Comparison of ENCODE assay signal across 19 cellular contexts in genomic region chr20:49247792-49248191, GRCh38. TPM values are rescaled to one million over a fixed set of nuclear protein-coding genes. Genes with fewer than 3 reads are reported as not detected.
DNase-seq lines count a peak whose midpoint lies in the region; ATAC-seq, FAIRE-seq and TF ChIP-seq lines count a peak whose summit lies in the region.
"Had no signal": no experiment of that assay in that cellular context is flagged by ENCODE, and none has a peak within 500 bp of the region (broad histone marks: within the 10 kb centered on the region; RNA-seq: fewer than 3 reads in every experiment).

No MANE protein-coding gene starts in this region.

- DNase-seq in activated T-cell treated with anti-CD3 and anti-CD28 coated beads, Interleukin-2, amount 50 U/mL, for 72 hours: no peak
- DNase-seq in activated T-cell treated with anti-CD3 and anti-CD28 coated beads, Interleukin-2, amount 50 U/mL, for 4 hours: no peak
- DNase-seq in GF-D8 (lab: John Stamatoyannopoulos, UW) (peak; percentile 42), GM12878 (ENCODE audit: low read depth, low spot score) (no peak), endodermal cell (no peak)
- no peak for DNase-seq in naive thymus-derived CD4-positive, alpha-beta T cell
- DNase-seq: adrenal gland, cerebellar nuclear complex, HCEC 1CT, NCI-H2081 treated with DMSO at 0.1 percent for 48 hours, NCI-H526 treated with DMSO at 0.1 percent for 48 hours, pancreas, PC-3 had no signal

- ATAC-seq in activated T-cell treated with anti-CD3 and anti-CD28 coated beads, Interleukin-2, amount 50 U/mL, for 72 hours (replicated peaks in 1 of 2): no peak
- no peak for ATAC-seq in activated T-cell treated with anti-CD3 and anti-CD28 coated beads, Interleukin-2, amount 50 U/mL, for 4 hours
- no peak for ATAC-seq in GM12878
- ATAC-seq in naive thymus-derived CD4-positive, alpha-beta T cell: no peak
- no peak for ATAC-seq in GM21515 (IDR thresholded peaks at IDR 0.05; ENCODE audit: unreplicated experiment)
- no peak for ATAC-seq in stimulated activated memory B cell treated with anti-CD40 and anti-IgM and Interleukin-4, amounts not matched to agents 10 μg/mL and 1 μg/mL and 100 μg/mL, for 72 hours
- ATAC-seq: pancreas, PC-3, SK-N-SH treated with all-trans-retinoic acid at 6 μM for 48 hours had no signal

- H3K27me3 Mint-ChIP-seq in activated T-cell treated with anti-CD3 and anti-CD28 coated beads, Interleukin-2, amount 50 U/mL, for 72 hours (ENCODE audit: low read depth): no peaks in the 10 kb centered on the region
- H3K27me3 Mint-ChIP-seq in activated T-cell treated with anti-CD3 and anti-CD28 coated beads, Interleukin-2, amount 50 U/mL, for 4 hours (ENCODE audit: low read depth): no peaks in the 10 kb centered on the region
- H3K27me3 Mint-ChIP-seq in naive thymus-derived CD4-positive, alpha-beta T cell: no peaks in the 10 kb centered on the region
- no peaks in the 10 kb centered on the region for H3K27me3 Mint-ChIP-seq in stimulated activated memory B cell treated with anti-CD40 and anti-IgM and Interleukin-4, amounts not matched to agents 10 μg/mL and 1 μg/mL and 100 μg/mL, for 72 hours
- H3K27me3 Mint-ChIP-seq in endodermal cell (ENCODE audit: insufficient read depth): no peaks in the 10 kb centered on the region

- intact Hi-C loops in GM12878 (cut with micrococcal nuclease; ENCODE audit: unreplicated experiment): loop anchor here (2.0 kb wide), 1 partner anchor 75 kb away; no protein-coding TSS in a partner anchor
- intact Hi-C loops in naive thymus-derived CD4-positive, alpha-beta T cell (cut with micrococcal nuclease): no loop called here

- no peak overlapping the region for H3K4me3 ChIP-seq in GM12878
- no peak overlapping the region for H3K4me3 ChIP-seq in naive thymus-derived CD4-positive, alpha-beta T cell (ENCODE audit: low read length)
- no peak overlapping the region for H3K4me3 ChIP-seq in endodermal cell (ENCODE audit: low read length)
- H3K4me3 ChIP-seq: adrenal gland, pancreas, skin epidermis had no signal

- no peak for TF ChIP-seq EP300 in GM12878 (IDR thresholded peaks at IDR 0.05; ENCODE audit: borderline replicate concordance in 1 of 2, control insufficient read depth in 1 of 2, low read depth in 2 of 2, low read length in 2 of 2)

- POLR2A ChIA-PET in GM12878 (lab: Charles Lee): interaction anchor here (0.5 to 0.8 kb wide), 2 partner anchors 32 to 42 kb away, joined by 3 read pairs; no protein-coding TSS in a partner anchor
- POLR2A ChIA-PET in naive thymus-derived CD4-positive, alpha-beta T cell (lab: Charles Lee): interaction anchor here (0.8 kb wide), 1 partner anchor 30 kb away, joined by 3 read pairs; the partner anchor contains the start of gene ZNFX1

- TF ChIP-seq CTCF in GM12878 (IDR thresholded peaks at IDR 0.05 in 2 of 3, conservative IDR thresholded peaks at IDR 0.05 in 1 of 3; ENCODE audit: control insufficient read depth in 2 of 3, extremely low read depth in 1 of 3, insufficient read depth in 1 of 3, low read depth in 3 of 3, low read length in 3 of 3) (no peak), endodermal cell (conservative IDR thresholded peaks at IDR 0.05) (no peak)

- H4K20me1 ChIP-seq in GM12878 (ENCODE audit: control insufficient read depth, insufficient read depth): no peaks in the 10 kb centered on the region

- H3K36me3 ChIP-seq in GM12878 (ENCODE audit: control insufficient read depth in 2 of 2, insufficient read depth in 2 of 2, low read length in 1 of 2): peaks cover 28 to 43% of the 10 kb centered on the region in 2 experiments
- H3K36me3 ChIP-seq in naive thymus-derived CD4-positive, alpha-beta T cell (ENCODE audit: control insufficient read depth in 2 of 3, insufficient read depth in 3 of 3, low read length in 3 of 3): peaks cover 39 to 96% (median 42%) of the 10 kb centered on the region in 3 experiments
- H3K36me3 ChIP-seq in endodermal cell (ENCODE audit: control insufficient read depth, insufficient read depth, low read length): peaks cover 96% of the 10 kb centered on the region

- SMC1A ChIA-PET in GM12878 (lab: Charles Lee; ENCODE audit: uncharacterized antibody, unreplicated experiment): interaction anchor here (2.2 to 4.1 kb wide), 2 partner anchors 35 to 115 kb away, joined by 8 to 17 read pairs; no protein-coding TSS in a partner anchor

- TSS peak; percentile 19 for BruUV-seq in GM12878 (replicated peaks; lab: Mats Ljungman, UMichigan)

- H3K27ac Mint-ChIP-seq in activated T-cell treated with anti-CD3 and anti-CD28 coated beads, Interleukin-2, amount 50 U/mL, for 72 hours: peak overlapping the region; percentile 55
- H3K27ac Mint-ChIP-seq in naive thymus-derived CD4-positive, alpha-beta T cell: peak overlapping the region in 5 of 9 donors; percentile 8 to 85 (median 45)
- H3K27ac Mint-ChIP-seq in stimulated activated memory B cell treated with anti-CD40 and anti-IgM and Interleukin-4, amounts not matched to agents 10 μg/mL and 1 μg/mL and 100 μg/mL, for 72 hours: no peak overlapping the region
- no peak overlapping the region for H3K27ac Mint-ChIP-seq in endodermal cell

- H3K4me2 ChIP-seq in GM12878 (ENCODE audit: control insufficient read depth, insufficient read depth): no peak overlapping the region

- H3K27me3 ChIP-seq in GM12878 (replicated peaks in 1 of 2; ENCODE audit: control insufficient read depth in 2 of 2, insufficient read depth in 2 of 2, low read length in 1 of 2) (no peaks in the 10 kb centered on the region), endodermal cell (ENCODE audit: control insufficient read depth, insufficient read depth, low read length, poor library complexity, severe bottlenecking) (no peaks in the 10 kb centered on the region)
- H3K27me3 ChIP-seq in naive thymus-derived CD4-positive, alpha-beta T cell (ENCODE audit: control insufficient read depth in 2 of 2, insufficient read depth in 2 of 2, low read length in 2 of 2): no peaks in the 10 kb centered on the region
- H3K27me3 ChIP-seq: adrenal gland, pancreas had no signal

- H3K9ac ChIP-seq in GM12878 (ENCODE audit: control insufficient read depth, insufficient read depth, low read length): no peak overlapping the region
- H3K9ac ChIP-seq in endodermal cell (ENCODE audit: extremely low read depth, low read length, poor library complexity, severe bottlenecking): no peak overlapping the region

- in situ Hi-C loops in GM12878 (cut with MboI): no loop called here

- no peaks in the 10 kb centered on the region for H3K79me2 ChIP-seq in GM12878 (ENCODE audit: control insufficient read depth, insufficient read depth, low read length)

- no peak overlapping the region for H3K4me3 Mint-ChIP-seq in activated T-cell treated with anti-CD3 and anti-CD28 coated beads, Interleukin-2, amount 50 U/mL, for 72 hours
- H3K4me3 Mint-ChIP-seq in activated T-cell treated with anti-CD3 and anti-CD28 coated beads, Interleukin-2, amount 50 U/mL, for 4 hours: no peak overlapping the region
- no peak overlapping the region for H3K4me3 Mint-ChIP-seq in naive thymus-derived CD4-positive, alpha-beta T cell
- no peak overlapping the region for H3K4me3 Mint-ChIP-seq in stimulated activated memory B cell treated with anti-CD40 and anti-IgM and Interleukin-4, amounts not matched to agents 10 μg/mL and 1 μg/mL and 100 μg/mL, for 72 hours
- no peak overlapping the region for H3K4me3 Mint-ChIP-seq in endodermal cell

- no peak overlapping the region for H2AFZ ChIP-seq in GM12878 (ENCODE audit: control insufficient read depth, low read depth, low read length)

- no peak for TF ChIP-seq RAD21 in GM12878 (IDR thresholded peaks at IDR 0.05; ENCODE audit: insufficient read depth, low read depth, low read length)

- 78% methylated on average over 5 of the region's 5 CpGs for WGBS in GM12878 (ENCODE audit: insufficient coverage, insufficient replicate concordance, low lambda C conversion rate, missing lambda C conversion rate)
- WGBS in endodermal cell (ENCODE audit: insufficient coverage in 1 of 2, insufficient read length in 1 of 2), 2 experiments: 93 to 96% methylated on average over 5 of the region's 5 CpGs

- CTCF ChIA-PET in GM12878 (lab: Yijun Ruan, JAX): interaction anchor here (1.0 to 5.5 kb wide), 3 partner anchors 31 to 74 kb away, joined by 3 to 46 read pairs (median 5); no protein-coding TSS in a partner anchor
- CTCF ChIA-PET in naive thymus-derived CD4-positive, alpha-beta T cell (lab: Charles Lee): interaction anchor here (0.7 to 0.9 kb wide), 2 partner anchors 15 to 338 kb away, joined by 3 read pairs; no protein-coding TSS in a partner anchor

- H3K4me1 ChIP-seq in GM12878 (ENCODE audit: control insufficient read depth, insufficient read depth, low read length) (no peaks in the 10 kb centered on the region), endodermal cell (ENCODE audit: control insufficient read depth, insufficient read depth, low read length) (no peaks in the 10 kb centered on the region)
- peaks cover 0 to 6% of the 10 kb centered on the region in 2 donors for H3K4me1 ChIP-seq in naive thymus-derived CD4-positive, alpha-beta T cell (ENCODE audit: control insufficient read depth in 2 of 2, insufficient read depth in 2 of 2, low read length in 2 of 2)
- H3K4me1 ChIP-seq: pancreas had no signal

- no peak overlapping the region for H3K27ac ChIP-seq in GM12878 (ENCODE audit: control insufficient read depth, insufficient read depth)
- H3K27ac ChIP-seq in naive thymus-derived CD4-positive, alpha-beta T cell (ENCODE audit: low read depth, low read length): no peak overlapping the region
- no peak overlapping the region for H3K27ac ChIP-seq in endodermal cell (ENCODE audit: low read depth, low read length)
- H3K27ac ChIP-seq: adrenal gland, epithelial cell of prostate, pancreas had no signal

- no peak for FAIRE-seq in GM12878 (lab: Jason Lieb, UNC)
- FAIRE-seq: D721Med, pancreas had no signal

- peaks cover 20 to 24% of the 10 kb centered on the region in 2 donors for H3K36me3 Mint-ChIP-seq in activated T-cell treated with anti-CD3 and anti-CD28 coated beads, Interleukin-2, amount 50 U/mL, for 72 hours (ENCODE audit: insufficient read depth in 2 of 2)
- H3K36me3 Mint-ChIP-seq in activated T-cell treated with anti-CD3 and anti-CD28 coated beads, Interleukin-2, amount 50 U/mL, for 4 hours (ENCODE audit: insufficient read depth): peaks cover 32% of the 10 kb centered on the region
- peaks cover 12 to 46% (median 29%) of the 10 kb centered on the region in 5 donors for H3K36me3 Mint-ChIP-seq in naive thymus-derived CD4-positive, alpha-beta T cell
- H3K36me3 Mint-ChIP-seq in stimulated activated memory B cell treated with anti-CD40 and anti-IgM and Interleukin-4, amounts not matched to agents 10 μg/mL and 1 μg/mL and 100 μg/mL, for 72 hours: peaks cover 51% of the 10 kb centered on the region
- H3K36me3 Mint-ChIP-seq in endodermal cell (ENCODE audit: low read depth): peaks cover 60% of the 10 kb centered on the region

- H3K9me3 ChIP-seq in GM12878 (replicated peaks; ENCODE audit: control insufficient read depth, insufficient read depth, low read length) (no peaks in the 10 kb centered on the region), endodermal cell (ENCODE audit: control insufficient read depth, low read length) (no peaks in the 10 kb centered on the region)
- H3K9me3 ChIP-seq in naive thymus-derived CD4-positive, alpha-beta T cell (ENCODE audit: control insufficient read depth in 2 of 3, low read length in 3 of 3): no peaks in the 10 kb centered on the region
- H3K9me3 ChIP-seq: adrenal gland, pancreas had no signal

- RAD21 ChIA-PET in GM12878 (lab: Charles Lee; ENCODE audit: unreplicated experiment): interaction anchor here (0.5 to 3.1 kb wide), 4 partner anchors 29 to 122 kb away, joined by 3 to 17 read pairs (median 6); partner anchors contain the start of gene ZNFX1

- no peaks in the 10 kb centered on the region for H3K9me3 Mint-ChIP-seq in activated T-cell treated with anti-CD3 and anti-CD28 coated beads, Interleukin-2, amount 50 U/mL, for 72 hours
- H3K9me3 Mint-ChIP-seq in activated T-cell treated with anti-CD3 and anti-CD28 coated beads, Interleukin-2, amount 50 U/mL, for 4 hours: no peaks in the 10 kb centered on the region
- H3K9me3 Mint-ChIP-seq in naive thymus-derived CD4-positive, alpha-beta T cell: no peaks in the 10 kb centered on the region
- no peaks in the 10 kb centered on the region for H3K9me3 Mint-ChIP-seq in stimulated activated memory B cell treated with anti-CD40 and anti-IgM and Interleukin-4, amounts not matched to agents 10 μg/mL and 1 μg/mL and 100 μg/mL, for 72 hours
- no peaks in the 10 kb centered on the region for H3K9me3 Mint-ChIP-seq in endodermal cell

- TF ChIP-seq POLR2A in GM12878 (IDR thresholded peaks at IDR 0.05; ENCODE audit: low read depth, low read length): no peak

- H3K4me1 Mint-ChIP-seq in activated T-cell treated with anti-CD3 and anti-CD28 coated beads, Interleukin-2, amount 50 U/mL, for 72 hours (ENCODE audit: low read depth): peaks cover 5% of the 10 kb centered on the region
- no peaks in the 10 kb centered on the region for H3K4me1 Mint-ChIP-seq in activated T-cell treated with anti-CD3 and anti-CD28 coated beads, Interleukin-2, amount 50 U/mL, for 4 hours (ENCODE audit: low read depth)
- H3K4me1 Mint-ChIP-seq in naive thymus-derived CD4-positive, alpha-beta T cell: peaks cover 4 to 13% (median 5%) of the 10 kb centered on the region in 7 donors
- H3K4me1 Mint-ChIP-seq in stimulated activated memory B cell treated with anti-CD40 and anti-IgM and Interleukin-4, amounts not matched to agents 10 μg/mL and 1 μg/mL and 100 μg/mL, for 72 hours: no peaks in the 10 kb centered on the region
- no peaks in the 10 kb centered on the region for H3K4me1 Mint-ChIP-seq in endodermal cell

RNA-seq across cellular contexts. Expression of gene DDX27, which starts 28.6 kb away (rescaled TPM):
- 10 to 100 TPM; 49.6 to 49.8 TPM for total RNA-seq in activated T-cell treated with anti-CD3 and anti-CD28 coated beads, Interleukin-2, amount 50 U/mL, for 72 hours
- total RNA-seq in activated T-cell treated with anti-CD3 and anti-CD28 coated beads, Interleukin-2, amount 50 U/mL, for 4 hours: 10 to 100 TPM; 89.6 to 94.8 (median 93.1) TPM
- total RNA-seq in GM12878 (2013; cell fraction: nucleolus; rRNA removed): 38.5 and 40.4 TPM in 2 replicates
- total RNA-seq in GM12878 (2014; rRNA removed) (56.0 and 57.3 TPM in 2 replicates), GM12878 (2014; rRNA removed; fragmentation: Illumina TruSeq; extraction: Trizol) (55.0 and 59.4 TPM in 2 replicates), GM12878 (2021) (45.4 and 50.0 TPM in 2 replicates), endodermal cell (10 to 100 TPM; 40.4 to 45.2 TPM)
- polyA plus RNA-seq in GM12878 (2011; ENCODE audit: low read depth): 22.3 TPM
- polyA plus RNA-seq in GM12878 (2011; rRNA removed) (25.0 and 37.2 TPM in 2 replicates), GM12878 (2014; fragmentation: Illumina TruSeq; extraction: Trizol) (55.2 and 68.6 TPM in 2 replicates), GM12878 (2014; fragmentation: Nextera tagmentation; extraction: Ambion mirVana) (10 to 100 TPM; 19.8 to 33.4 TPM), GM12878 (2014; rRNA removed) (50.6 and 52.5 TPM in 2 replicates), GM12878 (2016; fragmentation: Nextera tagmentation; extraction: Ambion mirVana) (10 to 100 TPM; 74.9 to 78.8 TPM)
- 56.5 and 62.8 TPM in 2 replicates for polyA plus RNA-seq in GM12878 (2011; cell fraction: cytosol; rRNA removed)
- 42.8 and 59.0 TPM in 2 replicates for polyA plus RNA-seq in GM12878 (2011; cell fraction: nucleus; rRNA removed)
- polyA plus RNA-seq in GM12878 (2012): 32.7 and 33.1 TPM in 2 replicates
- polyA minus RNA-seq in GM12878 (2011; rRNA and poly(A)+ RNA removed): 30.1 and 46.4 TPM in 2 replicates
- polyA minus RNA-seq in GM12878 (2011; cell fraction: cytosol; rRNA and poly(A)+ RNA removed): 21.0 TPM in 2 replicates
- 12.5 and 30.6 TPM in 2 replicates for polyA minus RNA-seq in GM12878 (2011; cell fraction: nucleus; rRNA and poly(A)+ RNA removed)
- total RNA-seq in naive thymus-derived CD4-positive, alpha-beta T cell: 10 to 100 TPM; 43.4 to 94.1 (median 65.7) TPM
- 10 to 100 TPM; 35.6 to 67.6 TPM for polyA plus RNA-seq in naive thymus-derived CD4-positive, alpha-beta T cell
- 36.8 TPM for polyA plus RNA-seq in endodermal cell (2013, experiment 1 of 2)
- 31.5 TPM for polyA plus RNA-seq in endodermal cell (2013, experiment 2 of 2)

RNA-seq across cellular contexts. Expression of gene ZNFX1, which starts 30.1 kb away (rescaled TPM):
- 10 to 100 TPM; 37.8 to 48.8 TPM for total RNA-seq in activated T-cell treated with anti-CD3 and anti-CD28 coated beads, Interleukin-2, amount 50 U/mL, for 72 hours
- 10 to 100 TPM; 52.5 to 69.2 (median 56.4) TPM for total RNA-seq in activated T-cell treated with anti-CD3 and anti-CD28 coated beads, Interleukin-2, amount 50 U/mL, for 4 hours
- total RNA-seq in GM12878 (2013; cell fraction: nucleolus; rRNA removed): 51.3 and 51.5 TPM in 2 replicates
- total RNA-seq in GM12878 (2014; rRNA removed) (31.5 and 32.1 TPM in 2 replicates), GM12878 (2014; rRNA removed; fragmentation: Illumina TruSeq; extraction: Trizol) (26.3 and 27.8 TPM in 2 replicates), GM12878 (2021) (29.8 and 30.6 TPM in 2 replicates), endodermal cell (1 to 10 TPM; 8.1 to 8.9 TPM)
- 14.5 TPM for polyA plus RNA-seq in GM12878 (2011; ENCODE audit: low read depth)
- polyA plus RNA-seq in GM12878 (2011; rRNA removed) (6.9 and 9.1 TPM in 2 replicates), GM12878 (2014; fragmentation: Illumina TruSeq; extraction: Trizol) (26.4 and 28.5 TPM in 2 replicates), GM12878 (2014; fragmentation: Nextera tagmentation; extraction: Ambion mirVana) (10 to 100 TPM in 1 of 2 experiments, 1 to 10 TPM in 1; 7.4 to 14.6 TPM), GM12878 (2014; rRNA removed) (16.4 and 18.2 TPM in 2 replicates), GM12878 (2016; fragmentation: Nextera tagmentation; extraction: Ambion mirVana) (10 to 100 TPM; 24.9 to 27.2 TPM)
- polyA plus RNA-seq in GM12878 (2011; cell fraction: cytosol; rRNA removed): 14.1 and 18.0 TPM in 2 replicates
- 6.9 and 11.6 TPM in 2 replicates for polyA plus RNA-seq in GM12878 (2011; cell fraction: nucleus; rRNA removed)
- polyA plus RNA-seq in GM12878 (2012): 16.7 and 17.2 TPM in 2 replicates
- polyA minus RNA-seq in GM12878 (2011; rRNA and poly(A)+ RNA removed): 30.2 and 32.8 TPM in 2 replicates
- 14.2 and 16.9 TPM in 2 replicates for polyA minus RNA-seq in GM12878 (2011; cell fraction: cytosol; rRNA and poly(A)+ RNA removed)
- polyA minus RNA-seq in GM12878 (2011; cell fraction: nucleus; rRNA and poly(A)+ RNA removed): 15.8 and 18.1 TPM in 2 replicates
- 10 to 100 TPM; 45.0 to 83.7 (median 62.2) TPM for total RNA-seq in naive thymus-derived CD4-positive, alpha-beta T cell
- 10 to 100 TPM; 34.5 to 79.5 TPM for polyA plus RNA-seq in naive thymus-derived CD4-positive, alpha-beta T cell
- polyA plus RNA-seq in endodermal cell (2013, experiment 1 of 2): 6.7 TPM
- 6.1 TPM for polyA plus RNA-seq in endodermal cell (2013, experiment 2 of 2)

RNA-seq across cellular contexts. Expression of gene STAU1, which starts 59.7 kb away (rescaled TPM):
- 10 to 100 TPM; 80.5 to 83.3 TPM for total RNA-seq in activated T-cell treated with anti-CD3 and anti-CD28 coated beads, Interleukin-2, amount 50 U/mL, for 72 hours
- 10 to 100 TPM; 66.4 to 79.0 (median 74.2) TPM for total RNA-seq in activated T-cell treated with anti-CD3 and anti-CD28 coated beads, Interleukin-2, amount 50 U/mL, for 4 hours
- 26.2 and 28.5 TPM in 2 replicates for total RNA-seq in GM12878 (2013; cell fraction: nucleolus; rRNA removed)
- total RNA-seq in GM12878 (2014; rRNA removed): 28.2 and 29.0 TPM in 2 replicates
- 36.6 and 36.8 TPM in 2 replicates for total RNA-seq in GM12878 (2014; rRNA removed; fragmentation: Illumina TruSeq; extraction: Trizol)
- total RNA-seq in GM12878 (2021): 60.9 and 61.4 TPM in 2 replicates
- polyA plus RNA-seq in GM12878 (2011; ENCODE audit: low read depth): 22.3 TPM
- 46.8 and 48.8 TPM in 2 replicates for polyA plus RNA-seq in GM12878 (2011; rRNA removed)
- 33.9 and 42.6 TPM in 2 replicates for polyA plus RNA-seq in GM12878 (2011; cell fraction: cytosol; rRNA removed)
- 26.3 and 33.1 TPM in 2 replicates for polyA plus RNA-seq in GM12878 (2011; cell fraction: nucleus; rRNA removed)
- polyA plus RNA-seq in GM12878 (2012): 36.2 and 43.7 TPM in 2 replicates
- polyA plus RNA-seq in GM12878 (2014; fragmentation: Illumina TruSeq; extraction: Trizol): 64.3 and 70.9 TPM in 2 replicates
- 10 to 100 TPM; 13.9 to 20.7 TPM for polyA plus RNA-seq in GM12878 (2014; fragmentation: Nextera tagmentation; extraction: Ambion mirVana)
- polyA plus RNA-seq in GM12878 (2014; rRNA removed): 40.2 and 42.5 TPM in 2 replicates
- polyA plus RNA-seq in GM12878 (2016; fragmentation: Nextera tagmentation; extraction: Ambion mirVana): 10 to 100 TPM; 62.5 to 66.2 TPM
- polyA minus RNA-seq in GM12878 (2011; rRNA and poly(A)+ RNA removed): 36.2 and 41.6 TPM in 2 replicates
- polyA minus RNA-seq in GM12878 (2011; cell fraction: cytosol; rRNA and poly(A)+ RNA removed): 26.5 and 29.3 TPM in 2 replicates
- 9.4 and 22.3 TPM in 2 replicates for polyA minus RNA-seq in GM12878 (2011; cell fraction: nucleus; rRNA and poly(A)+ RNA removed)
- total RNA-seq in naive thymus-derived CD4-positive, alpha-beta T cell: 10 to 100 TPM; 42.8 to 56.3 (median 48.7) TPM
- polyA plus RNA-seq in naive thymus-derived CD4-positive, alpha-beta T cell: 10 to 100 TPM; 35.8 to 42.8 TPM
- 10 to 100 TPM; 90.2 to 95.5 TPM for total RNA-seq in endodermal cell
- 85.0 TPM for polyA plus RNA-seq in endodermal cell (2013, experiment 1 of 2)
- polyA plus RNA-seq in endodermal cell (2013, experiment 2 of 2): 80.5 TPM

Comparison
In these comparisons a context has a peak if more than half of its experiments do, and no peak if none do; other contexts are left out.
1. H3K27ac Mint-ChIP-seq: peak in activated T-cell treated with anti-CD3 and anti-CD28 coated beads, Interleukin-2, amount 50 U/mL, for 72 hours (single experiment) and naive thymus-derived CD4-positive, alpha-beta T cell (5 of 9); none in stimulated activated memory B cell treated with anti-CD40 and anti-IgM and Interleukin-4, amounts not matched to agents 10 μg/mL and 1 μg/mL and 100 μg/mL, for 72 hours (single experiment) and endodermal cell (single experiment).